In the genomic region with DNA sequence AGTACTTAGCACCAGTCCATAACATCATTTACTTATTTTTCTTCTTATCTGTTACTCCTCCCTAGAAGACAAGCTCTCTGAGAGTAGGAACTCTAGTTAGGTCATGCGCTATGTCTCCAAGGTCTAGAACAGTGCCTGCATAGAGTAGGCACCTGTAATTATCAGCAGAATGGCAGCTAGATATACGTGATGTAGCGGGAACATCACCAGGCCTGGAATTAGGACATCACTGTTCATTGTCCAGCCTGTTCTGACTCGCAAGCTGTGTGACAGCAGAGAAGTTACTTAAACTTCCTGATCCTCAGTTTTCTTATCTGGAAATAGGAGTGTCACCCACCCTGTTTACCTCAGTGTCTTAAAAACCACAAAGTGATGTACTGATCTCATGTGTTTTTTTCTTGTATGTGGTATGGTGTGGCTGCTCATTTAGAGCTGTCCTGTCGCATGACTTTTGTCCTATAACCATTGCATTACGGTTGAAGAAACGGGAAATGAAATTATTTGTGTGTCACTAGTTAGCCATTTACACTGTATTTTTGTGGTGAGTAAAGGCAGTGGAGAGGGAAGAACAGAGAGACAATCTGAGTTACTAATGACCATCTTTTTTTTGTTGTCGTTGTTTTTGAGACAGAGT, we compare ENCODE assay signal across 1 cellular context.
TF ChIP-seq lines count a peak whose summit lies in the region.

No MANE protein-coding gene starts in this region.

TF ChIP-seq in GM12878, 131 proteins besides CTCF, POLR2A, EP300 and RAD21 (continued from another document):
- TF ChIP-seq, protein P1, sequence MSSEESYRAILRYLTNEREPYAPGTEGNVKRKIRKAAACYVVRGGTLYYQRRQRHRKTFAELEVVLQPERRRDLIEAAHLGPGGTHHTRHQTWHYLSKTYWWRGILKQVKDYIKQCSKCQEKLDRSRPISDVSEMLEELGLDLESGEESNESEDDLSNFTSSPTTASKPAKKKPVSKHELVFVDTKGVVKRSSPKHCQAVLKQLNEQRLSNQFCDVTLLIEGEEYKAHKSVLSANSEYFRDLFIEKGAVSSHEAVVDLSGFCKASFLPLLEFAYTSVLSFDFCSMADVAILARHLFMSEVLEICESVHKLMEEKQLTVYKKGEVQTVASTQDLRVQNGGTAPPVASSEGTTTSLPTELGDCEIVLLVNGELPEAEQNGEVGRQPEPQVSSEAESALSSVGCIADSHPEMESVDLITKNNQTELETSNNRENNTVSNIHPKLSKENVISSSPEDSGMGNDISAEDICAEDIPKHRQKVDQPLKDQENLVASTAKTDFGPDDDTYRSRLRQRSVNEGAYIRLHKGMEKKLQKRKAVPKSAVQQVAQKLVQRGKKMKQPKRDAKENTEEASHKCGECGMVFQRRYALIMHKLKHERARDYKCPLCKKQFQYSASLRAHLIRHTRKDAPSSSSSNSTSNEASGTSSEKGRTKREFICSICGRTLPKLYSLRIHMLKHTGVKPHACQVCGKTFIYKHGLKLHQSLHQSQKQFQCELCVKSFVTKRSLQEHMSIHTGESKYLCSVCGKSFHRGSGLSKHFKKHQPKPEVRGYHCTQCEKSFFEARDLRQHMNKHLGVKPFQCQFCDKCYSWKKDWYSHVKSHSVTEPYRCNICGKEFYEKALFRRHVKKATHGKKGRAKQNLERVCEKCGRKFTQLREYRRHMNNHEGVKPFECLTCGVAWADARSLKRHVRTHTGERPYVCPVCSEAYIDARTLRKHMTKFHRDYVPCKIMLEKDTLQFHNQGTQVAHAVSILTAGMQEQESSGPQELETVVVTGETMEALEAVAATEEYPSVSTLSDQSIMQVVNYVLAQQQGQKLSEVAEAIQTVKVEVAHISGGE (CRISPR knock-in tag; IDR thresholded peaks at IDR 0.05), result no peak
- TF ChIP-seq IKZF1 (conservative IDR thresholded peaks at IDR 0.05) (peak; percentile 71), SPI1 (IDR thresholded peaks at IDR 0.05; ENCODE audit: borderline replicate concordance, insufficient read depth, low read depth, low read length) (peak; percentile 68; the same call in 1 of the 2 replicates), RUNX3 (IDR thresholded peaks at IDR 0.05; ENCODE audit: low read length) (peak; percentile 49), DPF2 (IDR thresholded peaks at IDR 0.05) (peak; percentile 76), CHD2 (IDR thresholded peaks at IDR 0.05; ENCODE audit: borderline replicate concordance, low read depth, low read length) (no peak; the same call in 1 of the 2 replicates), BMI1 (IDR thresholded peaks at IDR 0.05; ENCODE audit: borderline replicate concordance) (0 out of 2 replicates have a peak, but pooled peaks have one; percentile 17), IKZF2 (IDR thresholded peaks at IDR 0.05) (peak; percentile 38 to 75; a peak in 3 of 4 replicates), BHLHE40 (IDR thresholded peaks at IDR 0.05; ENCODE audit: borderline replicate concordance in 1 of 2, low read depth in 2 of 2, low read length in 1 of 2) (peak; percentile 52 to 55; a peak in 1 of 4 replicates), FOS (IDR thresholded peaks at IDR 0.05; ENCODE audit: borderline replicate concordance, extremely low read depth, insufficient read length) (no peak)
- TF ChIP-seq, protein P2, sequence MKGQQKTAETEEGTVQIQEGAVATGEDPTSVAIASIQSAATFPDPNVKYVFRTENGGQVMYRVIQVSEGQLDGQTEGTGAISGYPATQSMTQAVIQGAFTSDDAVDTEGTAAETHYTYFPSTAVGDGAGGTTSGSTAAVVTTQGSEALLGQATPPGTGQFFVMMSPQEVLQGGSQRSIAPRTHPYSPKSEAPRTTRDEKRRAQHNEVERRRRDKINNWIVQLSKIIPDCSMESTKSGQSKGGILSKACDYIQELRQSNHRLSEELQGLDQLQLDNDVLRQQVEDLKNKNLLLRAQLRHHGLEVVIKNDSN (IDR thresholded peaks at IDR 0.05; ENCODE audit: borderline replicate concordance, extremely low read length, insufficient read depth, low read depth, low read length), result no peak
- TF ChIP-seq, protein P3, sequence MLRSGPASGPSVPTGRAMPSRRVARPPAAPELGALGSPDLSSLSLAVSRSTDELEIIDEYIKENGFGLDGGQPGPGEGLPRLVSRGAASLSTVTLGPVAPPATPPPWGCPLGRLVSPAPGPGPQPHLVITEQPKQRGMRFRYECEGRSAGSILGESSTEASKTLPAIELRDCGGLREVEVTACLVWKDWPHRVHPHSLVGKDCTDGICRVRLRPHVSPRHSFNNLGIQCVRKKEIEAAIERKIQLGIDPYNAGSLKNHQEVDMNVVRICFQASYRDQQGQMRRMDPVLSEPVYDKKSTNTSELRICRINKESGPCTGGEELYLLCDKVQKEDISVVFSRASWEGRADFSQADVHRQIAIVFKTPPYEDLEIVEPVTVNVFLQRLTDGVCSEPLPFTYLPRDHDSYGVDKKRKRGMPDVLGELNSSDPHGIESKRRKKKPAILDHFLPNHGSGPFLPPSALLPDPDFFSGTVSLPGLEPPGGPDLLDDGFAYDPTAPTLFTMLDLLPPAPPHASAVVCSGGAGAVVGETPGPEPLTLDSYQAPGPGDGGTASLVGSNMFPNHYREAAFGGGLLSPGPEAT (IDR thresholded peaks at IDR 0.05; ENCODE audit: low read depth), result peak; percentile 38; the same call in 1 of the 2 replicates
- TF ChIP-seq, protein P4, sequence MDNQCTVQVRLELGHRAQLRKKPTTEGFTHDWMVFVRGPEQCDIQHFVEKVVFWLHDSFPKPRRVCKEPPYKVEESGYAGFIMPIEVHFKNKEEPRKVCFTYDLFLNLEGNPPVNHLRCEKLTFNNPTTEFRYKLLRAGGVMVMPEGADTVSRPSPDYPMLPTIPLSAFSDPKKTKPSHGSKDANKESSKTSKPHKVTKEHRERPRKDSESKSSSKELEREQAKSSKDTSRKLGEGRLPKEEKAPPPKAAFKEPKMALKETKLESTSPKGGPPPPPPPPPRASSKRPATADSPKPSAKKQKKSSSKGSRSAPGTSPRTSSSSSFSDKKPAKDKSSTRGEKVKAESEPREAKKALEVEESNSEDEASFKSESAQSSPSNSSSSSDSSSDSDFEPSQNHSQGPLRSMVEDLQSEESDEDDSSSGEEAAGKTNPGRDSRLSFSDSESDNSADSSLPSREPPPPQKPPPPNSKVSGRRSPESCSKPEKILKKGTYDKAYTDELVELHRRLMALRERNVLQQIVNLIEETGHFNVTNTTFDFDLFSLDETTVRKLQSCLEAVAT (IDR thresholded peaks at IDR 0.05), result 0 out of 2 replicates have a peak, but pooled peaks have one; percentile 30
- TF ChIP-seq, protein P5, sequence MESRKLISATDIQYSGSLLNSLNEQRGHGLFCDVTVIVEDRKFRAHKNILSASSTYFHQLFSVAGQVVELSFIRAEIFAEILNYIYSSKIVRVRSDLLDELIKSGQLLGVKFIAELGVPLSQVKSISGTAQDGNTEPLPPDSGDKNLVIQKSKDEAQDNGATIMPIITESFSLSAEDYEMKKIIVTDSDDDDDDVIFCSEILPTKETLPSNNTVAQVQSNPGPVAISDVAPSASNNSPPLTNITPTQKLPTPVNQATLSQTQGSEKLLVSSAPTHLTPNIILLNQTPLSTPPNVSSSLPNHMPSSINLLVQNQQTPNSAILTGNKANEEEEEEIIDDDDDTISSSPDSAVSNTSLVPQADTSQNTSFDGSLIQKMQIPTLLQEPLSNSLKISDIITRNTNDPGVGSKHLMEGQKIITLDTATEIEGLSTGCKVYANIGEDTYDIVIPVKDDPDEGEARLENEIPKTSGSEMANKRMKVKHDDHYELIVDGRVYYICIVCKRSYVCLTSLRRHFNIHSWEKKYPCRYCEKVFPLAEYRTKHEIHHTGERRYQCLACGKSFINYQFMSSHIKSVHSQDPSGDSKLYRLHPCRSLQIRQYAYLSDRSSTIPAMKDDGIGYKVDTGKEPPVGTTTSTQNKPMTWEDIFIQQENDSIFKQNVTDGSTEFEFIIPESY (IDR thresholded peaks at IDR 0.05), result 0 out of 2 replicates have a peak, but pooled peaks have one; percentile 10
- TF ChIP-seq, protein P6, sequence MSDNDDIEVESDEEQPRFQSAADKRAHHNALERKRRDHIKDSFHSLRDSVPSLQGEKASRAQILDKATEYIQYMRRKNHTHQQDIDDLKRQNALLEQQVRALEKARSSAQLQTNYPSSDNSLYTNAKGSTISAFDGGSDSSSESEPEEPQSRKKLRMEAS (IDR thresholded peaks at IDR 0.05; ENCODE audit: low read depth, low read length), result no peak
